Comparison of ENCODE assay signal across 10 cellular contexts in genomic region chr1:51575406-51576084, GRCh38. TPM values are rescaled to one million over a fixed set of nuclear protein-coding genes. Genes with fewer than 3 reads are reported as not detected.
DNase-seq lines count a peak whose midpoint lies in the region; ATAC-seq, FAIRE-seq and TF ChIP-seq lines count a peak whose summit lies in the region.
"Had no signal": no experiment of that assay in that cellular context is flagged by ENCODE, and none has a peak within 500 bp of the region (broad histone marks: within the 10 kb centered on the region; RNA-seq: fewer than 3 reads in every experiment).

No MANE protein-coding gene starts in this region.

- H3K27ac ChIP-seq in astrocyte (ENCODE audit: low read depth, low read length), result no peak overlapping the region
- no peak overlapping the region for H3K27ac ChIP-seq in ascending aorta

- DNase-seq in activated T-cell treated with anti-CD3 and anti-CD28 coated beads, Interleukin-2, amount 50 U/mL, for 4 hours, result no peak
- no peak for DNase-seq in activated T-cell treated with anti-CD3 and anti-CD28 coated beads, Interleukin-2, amount 50 U/mL, for 1 hour
- DNase-seq in NCI-H1436 (lab: John Stamatoyannopoulos, UW) (peak; percentile 3), astrocyte (ENCODE audit: low read depth) (peak; percentile 50), germinal center (ENCODE audit: low spot score) (no peak), T-helper 9 cell (no peak), ascending aorta (ENCODE audit: low spot score in 2 of 2) (no peak)
- DNase-seq: islet precursor cell had no signal

- TF ChIP-seq CTCF in astrocyte (IDR thresholded peaks at IDR 0.05; ENCODE audit: insufficient read depth, low read depth, low read length) (no peak), ascending aorta (IDR thresholded peaks at IDR 0.05) (no peak)

- H3K36me3 ChIP-seq in astrocyte (ENCODE audit: insufficient read depth, low read length) (no peaks in the 10 kb centered on the region), ascending aorta (no peaks in the 10 kb centered on the region)

- no peak overlapping the region for H2AFZ ChIP-seq in astrocyte (ENCODE audit: low read depth, low read length)

- no peak overlapping the region for H3K4me3 Mint-ChIP-seq in activated T-cell treated with anti-CD3 and anti-CD28 coated beads, Interleukin-2, amount 50 U/mL, for 4 hours
- no peak overlapping the region for H3K4me3 Mint-ChIP-seq in astrocyte (ENCODE audit: unreplicated experiment)
- H3K4me3 Mint-ChIP-seq in stimulated activated naive CD8-positive, alpha-beta T cell treated with anti-CD3 and anti-CD28 coated beads, Interleukin-15, Interleukin-2, amounts not matched to agents 100 ng/mL and 50 ng/mL, for 24 hours, result peak overlapping the region; percentile 40

- H3K27me3 ChIP-seq in astrocyte (ENCODE audit: insufficient read depth, low read length) (no peaks in the 10 kb centered on the region), ascending aorta (no peaks in the 10 kb centered on the region)

- peaks cover 36% of the 10 kb centered on the region for H3K4me1 Mint-ChIP-seq in activated T-cell treated with anti-CD3 and anti-CD28 coated beads, Interleukin-2, amount 50 U/mL, for 4 hours (ENCODE audit: low read depth)
- peaks cover 15% of the 10 kb centered on the region for H3K4me1 Mint-ChIP-seq in astrocyte (ENCODE audit: low read depth, unreplicated experiment)
- H3K4me1 Mint-ChIP-seq in stimulated activated naive CD8-positive, alpha-beta T cell treated with anti-CD3 and anti-CD28 coated beads, Interleukin-15, Interleukin-2, amounts not matched to agents 100 ng/mL and 50 ng/mL, for 24 hours (ENCODE audit: low read depth), result peaks cover 43% of the 10 kb centered on the region

- intact Hi-C loops in ascending aorta (cut with DNase I), result no loop called here

- peak; percentile 51 to 65 for ATAC-seq in activated T-cell treated with anti-CD3 and anti-CD28 coated beads, Interleukin-2, amount 50 U/mL, for 4 hours

- no peaks in the 10 kb centered on the region for H3K9me3 ChIP-seq in astrocyte (ENCODE audit: insufficient read depth, low read depth, low read length)
- no peaks in the 10 kb centered on the region for H3K9me3 ChIP-seq in ascending aorta

- no peak overlapping the region for H3K9ac ChIP-seq in astrocyte (ENCODE audit: low read length)

- H3K79me2 ChIP-seq in astrocyte (ENCODE audit: insufficient read depth, low read length), result no peaks in the 10 kb centered on the region

- no peaks in the 10 kb centered on the region for H4K20me1 ChIP-seq in astrocyte (ENCODE audit: insufficient read depth, low read length)

- no peak for FAIRE-seq in astrocyte (lab: Jason Lieb, UNC)

- H3K4me2 ChIP-seq in astrocyte (ENCODE audit: low read length), result peak overlapping the region; percentile 19

- H3K4me3 ChIP-seq in astrocyte (ENCODE audit: insufficient read depth, low read depth, low read length) (no peak overlapping the region), ascending aorta (no peak overlapping the region)

- no peak overlapping the region for H3K27ac Mint-ChIP-seq in astrocyte (ENCODE audit: unreplicated experiment)
- H3K27ac Mint-ChIP-seq in stimulated activated naive CD8-positive, alpha-beta T cell treated with anti-CD3 and anti-CD28 coated beads, Interleukin-15, Interleukin-2, amounts not matched to agents 100 ng/mL and 50 ng/mL, for 24 hours, result peak overlapping the region; percentile 70

- peaks cover 4% of the 10 kb centered on the region for H3K9me3 Mint-ChIP-seq in activated T-cell treated with anti-CD3 and anti-CD28 coated beads, Interleukin-2, amount 50 U/mL, for 4 hours
- H3K9me3 Mint-ChIP-seq in astrocyte (ENCODE audit: unreplicated experiment), result no peaks in the 10 kb centered on the region
- no peaks in the 10 kb centered on the region for H3K9me3 Mint-ChIP-seq in stimulated activated naive CD8-positive, alpha-beta T cell treated with anti-CD3 and anti-CD28 coated beads, Interleukin-15, Interleukin-2, amounts not matched to agents 100 ng/mL and 50 ng/mL, for 24 hours
- H3K9me3 Mint-ChIP-seq: IgD-negative memory B cell had no signal

- H3K4me1 ChIP-seq in astrocyte (ENCODE audit: insufficient read depth, low read length), result peaks cover under 1% of the 10 kb centered on the region
- H3K4me1 ChIP-seq in ascending aorta, result no peaks in the 10 kb centered on the region

- no peaks in the 10 kb centered on the region for H3K36me3 Mint-ChIP-seq in activated T-cell treated with anti-CD3 and anti-CD28 coated beads, Interleukin-2, amount 50 U/mL, for 4 hours (ENCODE audit: insufficient read depth)
- no peaks in the 10 kb centered on the region for H3K36me3 Mint-ChIP-seq in astrocyte (ENCODE audit: low read depth, unreplicated experiment)
- H3K36me3 Mint-ChIP-seq in stimulated activated naive CD8-positive, alpha-beta T cell treated with anti-CD3 and anti-CD28 coated beads, Interleukin-15, Interleukin-2, amounts not matched to agents 100 ng/mL and 50 ng/mL, for 24 hours (ENCODE audit: low read depth), result no peaks in the 10 kb centered on the region

- H3K27me3 Mint-ChIP-seq in activated T-cell treated with anti-CD3 and anti-CD28 coated beads, Interleukin-2, amount 50 U/mL, for 4 hours (ENCODE audit: low read depth), result no peaks in the 10 kb centered on the region
- H3K27me3 Mint-ChIP-seq in astrocyte (ENCODE audit: low read depth, unreplicated experiment), result no peaks in the 10 kb centered on the region
- H3K27me3 Mint-ChIP-seq in stimulated activated naive CD8-positive, alpha-beta T cell treated with anti-CD3 and anti-CD28 coated beads, Interleukin-15, Interleukin-2, amounts not matched to agents 100 ng/mL and 50 ng/mL, for 24 hours, result no peaks in the 10 kb centered on the region
- H3K27me3 Mint-ChIP-seq: IgD-negative memory B cell had no signal

RNA-seq across cellular contexts. Expression of gene OSBPL9, which starts 41.3 kb away (rescaled TPM):
- 10 to 100 TPM; 29.6 to 31.9 (median 31.5) TPM for total RNA-seq in activated T-cell treated with anti-CD3 and anti-CD28 coated beads, Interleukin-2, amount 50 U/mL, for 4 hours
- total RNA-seq in astrocyte, result 115 and 117 TPM in 2 replicates
- total RNA-seq in ascending aorta, result 101 TPM

RNA-seq across cellular contexts. Expression of gene EPS15, which starts 56.5 kb away (rescaled TPM):
- total RNA-seq in activated T-cell treated with anti-CD3 and anti-CD28 coated beads, Interleukin-2, amount 50 U/mL, for 4 hours, result 10 to 100 TPM; 39.7 to 51.8 (median 51.4) TPM
- 66.6 and 70.6 TPM in 2 replicates for total RNA-seq in astrocyte
- total RNA-seq in ascending aorta, result 44.6 TPM

Comparison
In these comparisons a context has a peak if more than half of its experiments do, and no peak if none do; other contexts are left out.
1. DNase-seq: peak in NCI-H1436 (single experiment) and astrocyte (single experiment); none in activated T-cell treated with anti-CD3 and anti-CD28 coated beads, Interleukin-2, amount 50 U/mL, for 4 hours (single experiment), activated T-cell treated with anti-CD3 and anti-CD28 coated beads, Interleukin-2, amount 50 U/mL, for 1 hour (single experiment), germinal center (single experiment), T-helper 9 cell (single experiment) and ascending aorta (0 of 2).